ENCODE assay signal across 8 cellular contexts in the genomic region with DNA sequence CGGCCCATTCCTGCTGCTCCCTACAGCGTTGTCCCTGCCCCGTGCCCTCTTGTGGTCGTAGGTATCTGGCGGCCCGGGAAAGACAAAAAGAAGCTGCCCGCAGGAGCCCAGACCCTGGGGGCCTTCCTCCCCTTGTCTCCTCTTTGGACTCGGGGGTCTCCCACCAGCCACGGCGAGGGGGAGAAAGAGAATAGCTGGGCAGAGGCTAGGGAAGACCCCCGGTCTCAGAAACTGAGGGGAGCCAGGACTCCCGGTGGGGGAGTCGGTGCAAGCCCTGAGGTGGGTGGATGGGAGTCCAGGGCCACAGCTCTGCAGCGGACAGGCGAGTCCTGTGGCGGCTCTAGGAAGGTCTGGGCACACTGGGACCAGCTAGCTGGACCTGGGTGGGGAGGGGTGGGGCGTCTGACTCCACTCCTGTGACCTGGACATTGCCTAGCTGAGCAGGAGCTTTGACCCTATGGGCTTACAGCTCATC. TPM values are rescaled to one million over a fixed set of nuclear protein-coding genes. Genes with fewer than 3 reads are reported as not detected.
A peak's percentile ranks its signal among the peaks of the same experiment; 100 is the strongest.
DNase-seq lines count a peak whose midpoint lies in the region; ATAC-seq and TF ChIP-seq lines count a peak whose summit lies in the region.

No MANE protein-coding gene starts in this region.

- peak overlapping the region; percentile 73 for H3K27ac ChIP-seq in CD8-positive, alpha-beta memory T cell (ENCODE audit: low read depth, low read length)
- H3K27ac ChIP-seq in Panc1 (ENCODE audit: low read length) (peak overlapping the region; percentile 48), parathyroid adenoma (peak overlapping the region; percentile 29)

- H3K27ac Mint-ChIP-seq in CD8-positive, alpha-beta memory T cell = peak overlapping the region; percentile 94 to 98 (median 98)

- peaks cover 0 to 11% (median 0%) of the 10 kb centered on the region in 3 donors for H3K36me3 Mint-ChIP-seq in CD8-positive, alpha-beta memory T cell

- peaks cover 21% of the 10 kb centered on the region for H3K4me1 ChIP-seq in CD8-positive, alpha-beta memory T cell (ENCODE audit: insufficient read depth, low read length)
- no peaks in the 10 kb centered on the region; the same call in 1 of the 2 replicates for H3K4me1 ChIP-seq in Panc1 (ENCODE audit: control insufficient read depth, insufficient read depth, low read length)
- no peaks in the 10 kb centered on the region for H3K4me1 ChIP-seq in parathyroid adenoma

- no peaks in the 10 kb centered on the region for H3K9me3 ChIP-seq in CD8-positive, alpha-beta memory T cell (ENCODE audit: low read length)
- H3K9me3 ChIP-seq in Panc1 (ENCODE audit: control insufficient read depth, insufficient read depth, low read depth, low read length) (no peaks in the 10 kb centered on the region), parathyroid adenoma (ENCODE audit: control insufficient read depth, low read length) (no peaks in the 10 kb centered on the region)

- H3K4me3 Mint-ChIP-seq in CD8-positive, alpha-beta memory T cell = peak overlapping the region; percentile 88 to 93 (median 91)

- peak overlapping the region; percentile 33 for H3K4me3 ChIP-seq in CD8-positive, alpha-beta memory T cell (ENCODE audit: low read length)
- H3K4me3 ChIP-seq in Panc1 (ENCODE audit: low read depth in 2 of 2, low read length in 2 of 2) (peak overlapping the region; percentile 42 to 46), epithelial cell of esophagus (ENCODE audit: low read length) (peak overlapping the region; percentile 36), parathyroid adenoma (ENCODE audit: low read depth, low read length) (peak overlapping the region; percentile 47)

- no peak; the same call in 1 of the 2 replicates for ATAC-seq in Panc1
- no peak for ATAC-seq in GM18498 (IDR thresholded peaks at IDR 0.05; ENCODE audit: unreplicated experiment)
- no peak for ATAC-seq in GM18909 (IDR thresholded peaks at IDR 0.05; ENCODE audit: poor library complexity, unreplicated experiment)

- no peak overlapping the region for H3K9ac ChIP-seq in parathyroid adenoma

- no peaks in the 10 kb centered on the region for H3K79me2 ChIP-seq in parathyroid adenoma

- H3K27me3 ChIP-seq in CD8-positive, alpha-beta memory T cell (ENCODE audit: insufficient read depth, low read length, poor library complexity, severe bottlenecking) = no peaks in the 10 kb centered on the region
- H3K27me3 ChIP-seq in Panc1 (ENCODE audit: control insufficient read depth, insufficient read depth, low read length) = peaks cover 2% of the 10 kb centered on the region
- no peaks in the 10 kb centered on the region for H3K27me3 ChIP-seq in parathyroid adenoma (ENCODE audit: control insufficient read depth, insufficient read depth, low read length)

- no TSS peak for BruUV-seq in Panc1 (replicated peaks; lab: Mats Ljungman, UMichigan)

- CTCF ChIA-PET in CD8-positive, alpha-beta memory T cell (lab: Charles Lee) = interaction anchor here (1.0 to 1.4 kb wide), 4 partner anchors 12 to 79 kb away, joined by 3 to 6 read pairs (median 3); no protein-coding TSS in a partner anchor
- CTCF ChIA-PET in Panc1 (lab: Charles Lee) = interaction anchor here (0.9 kb wide), 1 partner anchor 31 kb away, joined by 5 read pairs; no protein-coding TSS in a partner anchor

- H3K27me3 Mint-ChIP-seq in CD8-positive, alpha-beta memory T cell = no peaks in the 10 kb centered on the region

- intact Hi-C loops in Panc1 (cut with micrococcal nuclease; ENCODE audit: unreplicated experiment) = no loop called here

- peaks cover 24 to 40% (median 36%) of the 10 kb centered on the region in 3 donors for H3K4me1 Mint-ChIP-seq in CD8-positive, alpha-beta memory T cell

- TF ChIP-seq CTCF in Panc1 (IDR thresholded peaks at IDR 0.05) (no peak), epithelial cell of esophagus (IDR thresholded peaks at IDR 0.05; ENCODE audit: insufficient read depth, low read depth, low read length, missing control alignments) (no peak), parathyroid adenoma (IDR thresholded peaks at IDR 0.05) (no peak)

- no peaks in the 10 kb centered on the region for H3K9me3 Mint-ChIP-seq in CD8-positive, alpha-beta memory T cell

- POLR2A ChIA-PET in CD8-positive, alpha-beta memory T cell (lab: Charles Lee) = interaction anchor here (0.5 to 1.2 kb wide), 3 partner anchors 14 to 43 kb away, joined by 3 to 7 read pairs (median 5); no protein-coding TSS in a partner anchor
- POLR2A ChIA-PET in Panc1 (lab: Charles Lee) = no interaction called here

- in situ Hi-C loops in Panc1 (cut with HindIII; ENCODE audit: low pct_unique_long_range_greater_than_20kb, low sequenced_read_pairs) = no loop called here

- H3K36me3 ChIP-seq in CD8-positive, alpha-beta memory T cell (ENCODE audit: insufficient read depth, low read length) = no peaks in the 10 kb centered on the region
- H3K36me3 ChIP-seq in Panc1 (ENCODE audit: control insufficient read depth, insufficient read depth, low read length) = no peaks in the 10 kb centered on the region
- no peaks in the 10 kb centered on the region for H3K36me3 ChIP-seq in parathyroid adenoma (ENCODE audit: control insufficient read depth, insufficient read depth, low read length)

- peak overlapping the region; percentile 87 for H2AFZ ChIP-seq in parathyroid adenoma

- no peak for DNase-seq in CD8-positive, alpha-beta memory T cell
- no peak for DNase-seq in Panc1 (ENCODE audit: low read depth, low spot score)
- no peak for DNase-seq in epithelial cell of esophagus (ENCODE audit: low read depth)
- no peak for DNase-seq in GF-D8 (lab: John Stamatoyannopoulos, UW)
- DNase-seq in SW480 (ENCODE audit: low spot score) = no peak

- peak overlapping the region; percentile 80 for H3K4me2 ChIP-seq in parathyroid adenoma (ENCODE audit: low read length)

RNA-seq across cellular contexts. Expression of a gene that starts 1.3 kb away (rescaled TPM):
- total RNA-seq in CD8-positive, alpha-beta memory T cell = under 1 TPM; 0.11 to 0.13 TPM
- not detected for polyA plus RNA-seq in CD8-positive, alpha-beta memory T cell
- 0.10 TPM for total RNA-seq in Panc1 (2021; ENCODE audit: unreplicated experiment)
- not detected for polyA plus RNA-seq in Panc1 (2012; ENCODE audit: insufficient read length)
